In genomic region chr3:184275302-184275701, GRCh38 we compare ENCODE assay signal across 21 cellular contexts. TPM values are rescaled to one million over a fixed set of nuclear protein-coding genes. Genes with fewer than 3 reads are reported as not detected.
DNase-seq lines count a peak whose midpoint lies in the region; ATAC-seq, FAIRE-seq and TF ChIP-seq lines count a peak whose summit lies in the region.
"Had no signal": no experiment of that assay in that cellular context is flagged by ENCODE, and none has a peak within 500 bp of the region (broad histone marks: within the 10 kb centered on the region; RNA-seq: fewer than 3 reads in every experiment).

No MANE protein-coding gene starts in this region.

- no peak overlapping the region for H3K27ac Mint-ChIP-seq in GM23338
- no peak overlapping the region for H3K27ac Mint-ChIP-seq in T-helper 17 cell
- H3K27ac Mint-ChIP-seq: activated CD4-positive, alpha-beta T cell treated with anti-CD3 and anti-CD28 coated beads, Interleukin-2, amount 10 ng/mL, durations not matched to agents 7 days and 5 days; activated naive CD4-positive, alpha-beta T cell treated with anti-CD3 and anti-CD28 coated beads, Interleukin-2, amount 50 U/mL, for 72 hours; CD4-positive, alpha-beta memory T cell had no signal

- H3K4me2 ChIP-seq in GM23338 = peak overlapping the region; percentile 83

- H3K9me3 ChIP-seq in T-helper 17 cell (ENCODE audit: control insufficient read depth, low read length, poor library complexity, severe bottlenecking) (no peaks in the 10 kb centered on the region), iPS DF 6.9 (ENCODE audit: control insufficient read depth, insufficient read depth, low read length) (no peaks in the 10 kb centered on the region), pancreas (no peaks in the 10 kb centered on the region), right atrium auricular region (no peaks in the 10 kb centered on the region)

- FAIRE-seq in pancreas (lab: Jason Lieb, UNC) = no peak
- FAIRE-seq: frontal cortex had no signal

- no peaks in the 10 kb centered on the region for H3F3A ChIP-seq in GM23338 (replicated peaks; ENCODE audit: low read depth)

- intact Hi-C loops in pancreas (cut with DNase I) = no loop called here

- no peaks in the 10 kb centered on the region for H3K4me1 ChIP-seq in GM23338 (ENCODE audit: insufficient read depth)
- H3K4me1 ChIP-seq in iPS DF 6.9 (ENCODE audit: control insufficient read depth, insufficient read depth, low read length) = peaks cover 2% of the 10 kb centered on the region; the same call in 1 of the 2 replicates
- H3K4me1 ChIP-seq in pancreas = no peaks in the 10 kb centered on the region
- no peaks in the 10 kb centered on the region for H3K4me1 ChIP-seq in right atrium auricular region

- peak overlapping the region; percentile 98 for H2AFZ ChIP-seq in GM23338

- H3K4me1 Mint-ChIP-seq in GM23338 (peaks cover 7% of the 10 kb centered on the region; the same call in 2 of the 3 replicates), T-helper 17 cell (peaks cover 3% of the 10 kb centered on the region)
- H3K4me1 Mint-ChIP-seq: activated CD4-positive, alpha-beta T cell treated with anti-CD3 and anti-CD28 coated beads, Interleukin-2, amount 10 ng/mL, durations not matched to agents 7 days and 5 days had no signal

- no CpG with 5 or more reads among the region's 13 CpGs for WGBS in iPS DF 6.9 (ENCODE audit: insufficient coverage, insufficient read length)
- 50 to 66% methylated on average over 13 of the region's 13 CpGs for WGBS in pancreas, 2 donors

- H3K36me3 Mint-ChIP-seq in GM23338 (ENCODE audit: low read depth) (no peaks in the 10 kb centered on the region), T-helper 17 cell (ENCODE audit: low read depth) (peaks cover 14% of the 10 kb centered on the region)

- H4K20me1 ChIP-seq in GM23338 (replicated peaks; ENCODE audit: insufficient read depth) = no peaks in the 10 kb centered on the region

- H3K27ac ChIP-seq in GM23338 (ENCODE audit: low read depth) (no peak overlapping the region), iPS DF 6.9 (ENCODE audit: low read length) (no peak overlapping the region), pancreas (peak overlapping the region in 1 of 4 donors; percentile 54), right atrium auricular region (no peak overlapping the region)
- H3K27ac ChIP-seq: brain microvascular endothelial cell had no signal

- H3K9me3 Mint-ChIP-seq in GM23338 = no peaks in the 10 kb centered on the region; the same call in 2 of the 3 replicates
- H3K9me3 Mint-ChIP-seq: activated CD4-positive, alpha-beta T cell treated with anti-CD3 and anti-CD28 coated beads, Interleukin-2, amount 10 ng/mL, durations not matched to agents 7 days and 5 days; activated naive CD4-positive, alpha-beta T cell treated with anti-CD3 and anti-CD28 coated beads, Interleukin-2, amount 50 U/mL, for 72 hours had no signal

- H3K27me3 ChIP-seq in GM23338 (ENCODE audit: insufficient read depth) = peaks cover 54% of the 10 kb centered on the region
- peaks cover 6% of the 10 kb centered on the region for H3K27me3 ChIP-seq in iPS DF 6.9 (ENCODE audit: control insufficient read depth, insufficient read depth, low read length)
- H3K27me3 ChIP-seq in pancreas = no peaks in the 10 kb centered on the region
- peaks cover 0 to 5% of the 10 kb centered on the region in 2 donors for H3K27me3 ChIP-seq in right atrium auricular region

- H3K9me2 ChIP-seq in GM23338 (ENCODE audit: insufficient read depth) = no peaks in the 10 kb centered on the region; the same call in 1 of the 2 replicates

- H3K79me2 ChIP-seq in GM23338 (replicated peaks; ENCODE audit: insufficient read depth) = no peaks in the 10 kb centered on the region

- DNase-seq in GM23338 (ENCODE audit: low spot score) (no peak), T-helper 17 cell (no peak), iPS DF 6.9 (ENCODE audit: low read depth, low spot score) (no peak), pancreas (peak in 1 of 6 donors; percentile 45), right atrium auricular region (ENCODE audit: low spot score) (no peak), NOMO-1 treated with DMSO at 0.1 percent for 48 hours (lab: John Stamatoyannopoulos, UW; ENCODE audit: unreplicated experiment) (no peak), ureter (ENCODE audit: low spot score) (no peak)
- DNase-seq: activated CD4-positive, alpha-beta T cell treated with anti-CD3 and anti-CD28 coated beads, Interleukin-2, amount 10 ng/mL, durations not matched to agents 7 days and 5 days; activated T-cell treated with anti-CD3 and anti-CD28 coated beads for 4 hours; brain microvascular endothelial cell; CD4-positive, alpha-beta memory T cell; KG1; NCI-H2029 treated with DMSO at 0.1 percent for 48 hours; SW 1271 had no signal

- TF ChIP-seq CTCF in GM23338 (conservative IDR thresholded peaks at IDR 0.05; ENCODE audit: low read depth in 2 of 2) (no peak), pancreas (IDR thresholded peaks at IDR 0.05) (no peak), right atrium auricular region (IDR thresholded peaks at IDR 0.05) (no peak)

- H3K4me3 Mint-ChIP-seq in GM23338 (peak overlapping the region; percentile 74), T-helper 17 cell (peak overlapping the region; percentile 58)
- H3K4me3 Mint-ChIP-seq: activated CD4-positive, alpha-beta T cell treated with anti-CD3 and anti-CD28 coated beads, Interleukin-2, amount 10 ng/mL, durations not matched to agents 7 days and 5 days had no signal

- ATAC-seq in GM23338 (no peak; the same call in 2 of the 3 replicates), T-helper 17 cell (no peak), pancreas (peak; percentile 23 to 54 (median 48)), GM19023 (IDR thresholded peaks at IDR 0.05; ENCODE audit: unreplicated experiment) (no peak)
- ATAC-seq: activated naive CD4-positive, alpha-beta T cell treated with anti-CD3 and anti-CD28 coated beads, Interleukin-2, amount 50 U/mL, for 72 hours; Right ventricle myocardium inferior had no signal

- H3K27me3 Mint-ChIP-seq in GM23338 (ENCODE audit: insufficient read depth, low read depth, poor library complexity) (peaks cover 25% of the 10 kb centered on the region), T-helper 17 cell (peaks cover 62% of the 10 kb centered on the region)

- H3K4me3 ChIP-seq in GM23338 (peak overlapping the region; percentile 61), iPS DF 6.9 (ENCODE audit: low read length) (peak overlapping the region; percentile 34; the same call in 1 of the 2 replicates), pancreas (peak overlapping the region in 1 of 4 donors; percentile 37), right atrium auricular region (no peak overlapping the region)

- H3K36me3 ChIP-seq in GM23338 (ENCODE audit: insufficient read depth) = no peaks in the 10 kb centered on the region
- H3K36me3 ChIP-seq in iPS DF 6.9 (ENCODE audit: control insufficient read depth, insufficient read depth, low read length) = no peaks in the 10 kb centered on the region
- no peaks in the 10 kb centered on the region for H3K36me3 ChIP-seq in pancreas
- H3K36me3 ChIP-seq in right atrium auricular region = no peaks in the 10 kb centered on the region
- H3K36me3 ChIP-seq: brain microvascular endothelial cell had no signal

TF ChIP-seq in GM23338, 12 proteins besides CTCF, POLR2A, EP300 and RAD21 (continues in another document):
- TF ChIP-seq NANOG (IDR thresholded peaks at IDR 0.05; ENCODE audit: borderline replicate concordance) (no peak), POLR2AphosphoS5 (IDR thresholded peaks at IDR 0.05; ENCODE audit: low read depth) (no peak), EZH2 (IDR thresholded peaks at IDR 0.05; ENCODE audit: low read depth, unreplicated experiment) (no peak)

RNA-seq across cellular contexts. Expression of gene ECE2, which starts 0.5 kb away (rescaled TPM):
- total RNA-seq in GM23338 (2014; rRNA removed; shearing (Covaris generic)) = 0.24 TPM in 1 of 2 replicates, not detected in the other
- polyA plus RNA-seq in GM23338 (2016; fragmentation: Nextera tagmentation; extraction: Ambion mirVana) = 0.48 TPM in 1 of 2 replicates, not detected in the other
- not detected for total RNA-seq in T-helper 17 cell
- 10 to 100 TPM in 1 of 6 donors, 1 to 10 TPM in 5; 6.3 to 12.1 (median 8.8) TPM for total RNA-seq in pancreas
- polyA plus RNA-seq in pancreas = 10 to 100 TPM in 1 of 2 donors, 1 to 10 TPM in 1; 7.7 to 25.4 TPM
- 1 to 10 TPM in 1 of 2 donors, not detected in 1; 1.6 TPM for total RNA-seq in right atrium auricular region
- 0.81 TPM for total RNA-seq in ureter
- total RNA-seq: activated CD4-positive, alpha-beta T cell treated with anti-CD3 and anti-CD28 coated beads, Interleukin-2, amount 10 ng/mL, durations not matched to agents 7 days and 5 days; CD4-positive, alpha-beta memory T cell; epithelial cell of proximal tubule; NCI-H460; Right ventricle myocardium inferior had no signal
- polyA plus RNA-seq: CD4-positive, alpha-beta memory T cell; thymus had no signal

RNA-seq across cellular contexts. Expression of gene CAMK2N2, which starts 13.9 kb away (rescaled TPM):
- 1.3 and 1.5 TPM in 2 replicates for total RNA-seq in GM23338 (2014; rRNA removed; shearing (Covaris generic))
- 0.32 and 0.63 TPM in 2 replicates for polyA plus RNA-seq in GM23338 (2016; fragmentation: Nextera tagmentation; extraction: Ambion mirVana)
- under 1 TPM; 0.20 to 0.31 TPM for total RNA-seq in T-helper 17 cell
- total RNA-seq in pancreas = 10 to 100 TPM in 5 of 6 donors, 1 to 10 TPM in 1; 7.5 to 33.7 (median 19.4) TPM
- 10 to 100 TPM; 13.8 to 14.8 TPM for polyA plus RNA-seq in pancreas
- total RNA-seq in right atrium auricular region = not detected
- not detected for total RNA-seq in ureter
- total RNA-seq: activated CD4-positive, alpha-beta T cell treated with anti-CD3 and anti-CD28 coated beads, Interleukin-2, amount 10 ng/mL, durations not matched to agents 7 days and 5 days; NCI-H460; Right ventricle myocardium inferior had no signal
- polyA plus RNA-seq: CD4-positive, alpha-beta memory T cell had no signal

RNA-seq across cellular contexts. Expression of gene PSMD2, which starts 23.7 kb away (rescaled TPM):
- 328 and 507 TPM in 2 replicates for total RNA-seq in GM23338 (2014; rRNA removed; shearing (Covaris generic))
- polyA plus RNA-seq in GM23338 (2016; fragmentation: Nextera tagmentation; extraction: Ambion mirVana) (101 and 117 TPM in 2 replicates), pancreas (10 to 100 TPM; 39.1 to 78.7 TPM)
- total RNA-seq in T-helper 17 cell (100 to 1,000 TPM; 149 to 171 TPM), pancreas (10 to 100 TPM; 38.4 to 89.6 (median 54.1) TPM), right atrium auricular region (100 to 1,000 TPM; 213 to 259 TPM), ureter (136 TPM)

RNA-seq across cellular contexts. Expression of gene EEF1AKMT4, which starts 25.8 kb away (rescaled TPM):
- 9.8 and 14.3 TPM in 2 replicates for total RNA-seq in GM23338 (2014; rRNA removed; shearing (Covaris generic))
- polyA plus RNA-seq in GM23338 (2016; fragmentation: Nextera tagmentation; extraction: Ambion mirVana) (11.2 and 12.9 TPM in 2 replicates), pancreas (1 to 10 TPM; 1.8 to 3.1 TPM)
- total RNA-seq in T-helper 17 cell (under 1 TPM; 0.45 to 0.65 TPM), pancreas (1 to 10 TPM; 1.9 to 5.3 (median 3.1) TPM), right atrium auricular region (1 to 10 TPM; 2.1 TPM), ureter (3.1 TPM)

RNA-seq across cellular contexts. Expression of gene ALG3, which starts 26.5 kb away (rescaled TPM):
- total RNA-seq in GM23338 (2014; rRNA removed; shearing (Covaris generic)) = 107 and 109 TPM in 2 replicates
- 76.9 and 87.9 TPM in 2 replicates for polyA plus RNA-seq in GM23338 (2016; fragmentation: Nextera tagmentation; extraction: Ambion mirVana)
- total RNA-seq in T-helper 17 cell = 10 to 100 TPM; 17.6 to 24.1 TPM
- total RNA-seq in pancreas = 10 to 100 TPM; 14.1 to 25.7 (median 21.7) TPM
- 10 to 100 TPM; 26.2 to 26.5 TPM for polyA plus RNA-seq in pancreas
- 10 to 100 TPM; 50.6 to 50.8 TPM for total RNA-seq in right atrium auricular region
- total RNA-seq in ureter = 46.2 TPM

Comparison
In these comparisons a context has a peak if more than half of its experiments do, and no peak if none do; other contexts are left out.
1. ATAC-seq: peak in pancreas (4 of 4); none in GM23338 (single experiment), T-helper 17 cell (single experiment) and GM19023 (single experiment).
2. H3K4me3 ChIP-seq: peak in GM23338 (single experiment) and iPS DF 6.9 (single experiment); none in right atrium auricular region (0 of 2).